ENCODE assay signal across 20 cellular contexts in genomic region chr9:101326501-101326900, GRCh38. TPM values are rescaled to one million over a fixed set of nuclear protein-coding genes. Genes with fewer than 3 reads are reported as not detected.
A peak's percentile ranks its signal among the peaks of the same experiment; 100 is the strongest.
DNase-seq lines count a peak whose midpoint lies in the region; ATAC-seq, FAIRE-seq and TF ChIP-seq lines count a peak whose summit lies in the region.
"Had no signal": no experiment of that assay in that cellular context is flagged by ENCODE, and none has a peak within 500 bp of the region (broad histone marks: within the 10 kb centered on the region; RNA-seq: fewer than 3 reads in every experiment).

No MANE protein-coding gene starts in this region.

- peak in 1 of 2 experiments; percentile 73 for DNase-seq in A549 (ENCODE audit: low read depth in 1 of 2, low spot score in 1 of 2)
- peak; percentile 67 for DNase-seq in NCI-H1092 (lab: John Stamatoyannopoulos, UW)
- peak; percentile 6 for DNase-seq in NCI-H510A (lab: John Stamatoyannopoulos, UW)
- DNase-seq in epithelial cell of prostate (ENCODE audit: low read depth, low spot score), result peak; percentile 51
- no peak for DNase-seq in erythroblast (lab: John Stamatoyannopoulos, UW)
- DNase-seq in posterior cingulate gyrus, result no peak
- DNase-seq in GM19240 (ENCODE audit: insufficient read length, low spot score), result no peak
- no peak for DNase-seq in RWPE1 (ENCODE audit: low spot score)
- DNase-seq: activated CD4-positive, CD25-positive, alpha-beta regulatory T cell treated with anti-CD3 and anti-CD28 coated beads, Interleukin-2, amount 50 U/mL, for 72 hours; activated T-cell treated with anti-CD3 and anti-CD28 coated beads for 4 hours; caudate nucleus; gastrocnemius medialis; H7; immature natural killer cell; KBM-7; NCI-H2227 treated with DMSO at 0.1 percent for 48 hours; nucleus accumbens; stimulated activated naive CD8-positive, alpha-beta T cell treated with anti-CD3 and anti-CD28 coated beads, Interleukin-15, amount 100 ng/mL, for 72 hours; T-helper 1 cell had no signal

- ATAC-seq in A549, result peak; percentile 59 to 63; a peak in 5 of 6 replicates
- ATAC-seq: gastrocnemius medialis; stimulated activated naive CD8-positive, alpha-beta T cell treated with anti-CD3 and anti-CD28 coated beads, Interleukin-15, amount 100 ng/mL, for 72 hours had no signal

- intact Hi-C loops in posterior cingulate gyrus (cut with DNase I), result no loop called here

- peak; percentile 85; a peak in 4 of 5 replicates for TF ChIP-seq EP300 in A549 (IDR thresholded peaks at IDR 0.05)

- no peaks in the 10 kb centered on the region for H3K9me3 ChIP-seq in A549
- H3K9me3 ChIP-seq: gastrocnemius medialis had no signal

- POLR2A ChIA-PET in A549 (lab: Yijun Ruan, JAX) (interaction anchor here (0.7 to 1.7 kb wide), 3 partner anchors 40 to 81 kb away, joined by 3 to 7 read pairs (median 7); partner anchors contain the start of genes MRPL50 and ZNF189), RWPE1 (lab: Yijun Ruan, JAX; ENCODE audit: low non-redundant PET) (no interaction called here)

- 25% methylated on average over 1 of the region's 1 CpG for WGBS in A549 (ENCODE audit: missing lambda C conversion rate)

- peak in 1 of 2 experiments; percentile 49; a peak in 2 of 5 replicates for TF ChIP-seq RAD21 in A549 (conservative IDR thresholded peaks at IDR 0.05 in 1 of 2, IDR thresholded peaks at IDR 0.05 in 1 of 2)

- FAIRE-seq in A549 (lab: Jason Lieb, UNC), result peak; percentile 92

- peaks cover 51% of the 10 kb centered on the region for H3K4me1 ChIP-seq in A549
- H3K4me1 ChIP-seq: gastrocnemius medialis had no signal

- CTCF ChIA-PET in A549 (lab: Yijun Ruan, JAX) (interaction anchor here (1.0 to 7.4 kb wide), 4 partner anchors 11 to 725 kb away, joined by 3 to 39 read pairs (median 17); no protein-coding TSS in a partner anchor), RWPE1 (lab: Yijun Ruan, JAX) (interaction anchor here (0.6 to 2.6 kb wide), 2 partner anchors 15 to 629 kb away, joined by 3 to 11 read pairs; no protein-coding TSS in a partner anchor)

- TF ChIP-seq POLR2A in A549 (IDR thresholded peaks at IDR 0.05; ENCODE audit: low read length) (no peak), erythroblast (IDR thresholded peaks at IDR 0.05; ENCODE audit: low read length) (no peak)

- TF ChIP-seq CTCF in A549 (IDR thresholded peaks at IDR 0.05), result no peak
- no peak for TF ChIP-seq CTCF in RWPE1 (conservative IDR thresholded peaks at IDR 0.05; ENCODE audit: low read depth)

- peak overlapping the region; percentile 92 for H3K27ac ChIP-seq in A549
- H3K27ac ChIP-seq in epithelial cell of prostate, result no peak overlapping the region
- H3K27ac ChIP-seq in RWPE1, result no peak overlapping the region
- H3K27ac ChIP-seq: gastrocnemius medialis, skin epidermis had no signal

- H3K4me2 ChIP-seq in A549, result peak overlapping the region; percentile 59

- 0 out of 3 replicates have a peak overlapping the region, but pooled peaks have one; percentile 5 for H3K4me3 ChIP-seq in A549
- H3K4me3 ChIP-seq: gastrocnemius medialis, skin epidermis had no signal

TF ChIP-seq in A549, 52 proteins besides CTCF, POLR2A, EP300 and RAD21:
- TF ChIP-seq PHF8 (IDR thresholded peaks at IDR 0.05; ENCODE audit: borderline replicate concordance, low read depth) (no peak), NFE2L2 (conservative IDR thresholded peaks at IDR 0.05; ENCODE audit: low read length) (no peak), MYC (IDR thresholded peaks at IDR 0.05; ENCODE audit: borderline replicate concordance, low read length) (no peak), RNF2 (IDR thresholded peaks at IDR 0.05; ENCODE audit: borderline replicate concordance, low read depth) (no peak), FOXS1 (CRISPR knock-in tag; IDR thresholded peaks at IDR 0.05) (no peak), JUNB (IDR thresholded peaks at IDR 0.05) (peak; percentile 91), ZC3H11A (IDR thresholded peaks at IDR 0.05) (no peak), HEYL (CRISPR knock-in tag; IDR thresholded peaks at IDR 0.05) (no peak), MAZ (IDR thresholded peaks at IDR 0.05; ENCODE audit: borderline replicate concordance, low read depth, low read length) (no peak), FOSL2 (IDR thresholded peaks at IDR 0.05) (peak; percentile 76), FOSL2 (CRISPR knock-in tag; IDR thresholded peaks at IDR 0.05) (peak; percentile 68), HOXB5 (CRISPR knock-in tag; IDR thresholded peaks at IDR 0.05) (no peak), MAX (IDR thresholded peaks at IDR 0.05) (no peak), TP53 (CRISPR knock-in tag; IDR thresholded peaks at IDR 0.05) (no peak), ATOH8 (CRISPR knock-in tag; IDR thresholded peaks at IDR 0.05; ENCODE audit: low read depth) (no peak), ZSCAN20 (CRISPR knock-in tag; IDR thresholded peaks at IDR 0.05) (no peak), CEBPB (IDR thresholded peaks at IDR 0.05) (peak in 1 of 2 experiments; percentile 51; a peak in 2 of 4 replicates), CHD2 (IDR thresholded peaks at IDR 0.05; ENCODE audit: low read length, partially characterized antibody) (no peak), JUN (IDR thresholded peaks at IDR 0.05) (peak; percentile 71 to 89; a peak in 3 of 5 replicates), SMC3 (IDR thresholded peaks at IDR 0.05) (peak; percentile 51), MAFK (IDR thresholded peaks at IDR 0.05; ENCODE audit: partially characterized antibody) (no peak), EHF (CRISPR knock-in tag; IDR thresholded peaks at IDR 0.05) (0 out of 2 replicates have a peak, but pooled peaks have one; percentile 7), GATA3 (IDR thresholded peaks at IDR 0.05; ENCODE audit: borderline replicate concordance) (peak; percentile 73)
- TF ChIP-seq, protein P1, sequence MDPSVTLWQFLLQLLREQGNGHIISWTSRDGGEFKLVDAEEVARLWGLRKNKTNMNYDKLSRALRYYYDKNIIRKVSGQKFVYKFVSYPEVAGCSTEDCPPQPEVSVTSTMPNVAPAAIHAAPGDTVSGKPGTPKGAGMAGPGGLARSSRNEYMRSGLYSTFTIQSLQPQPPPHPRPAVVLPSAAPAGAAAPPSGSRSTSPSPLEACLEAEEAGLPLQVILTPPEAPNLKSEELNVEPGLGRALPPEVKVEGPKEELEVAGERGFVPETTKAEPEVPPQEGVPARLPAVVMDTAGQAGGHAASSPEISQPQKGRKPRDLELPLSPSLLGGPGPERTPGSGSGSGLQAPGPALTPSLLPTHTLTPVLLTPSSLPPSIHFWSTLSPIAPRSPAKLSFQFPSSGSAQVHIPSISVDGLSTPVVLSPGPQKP (IDR thresholded peaks at IDR 0.05; ENCODE audit: low read depth, low read length), result no peak
- TF ChIP-seq, protein P2, sequence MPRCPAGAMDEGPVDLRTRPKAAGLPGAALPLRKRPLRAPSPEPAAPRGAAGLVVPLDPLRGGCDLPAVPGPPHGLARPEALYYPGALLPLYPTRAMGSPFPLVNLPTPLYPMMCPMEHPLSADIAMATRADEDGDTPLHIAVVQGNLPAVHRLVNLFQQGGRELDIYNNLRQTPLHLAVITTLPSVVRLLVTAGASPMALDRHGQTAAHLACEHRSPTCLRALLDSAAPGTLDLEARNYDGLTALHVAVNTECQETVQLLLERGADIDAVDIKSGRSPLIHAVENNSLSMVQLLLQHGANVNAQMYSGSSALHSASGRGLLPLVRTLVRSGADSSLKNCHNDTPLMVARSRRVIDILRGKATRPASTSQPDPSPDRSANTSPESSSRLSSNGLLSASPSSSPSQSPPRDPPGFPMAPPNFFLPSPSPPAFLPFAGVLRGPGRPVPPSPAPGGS (IDR thresholded peaks at IDR 0.05), result peak; percentile 90; the same call in 2 of the 3 replicates

RNA-seq across cellular contexts. Expression of gene BAAT, which starts 58.3 kb away (rescaled TPM):
- 9.1 TPM in 2 replicates for polyA plus RNA-seq in A549 (2011; rRNA removed)
- 1.9 and 2.3 TPM in 2 replicates for polyA plus RNA-seq in A549 (2012; cell fraction: cytosol; rRNA removed)
- 2.2 and 4.3 TPM in 2 replicates for polyA plus RNA-seq in A549 (2012; cell fraction: nucleus; rRNA removed)
- polyA plus RNA-seq in A549 (2017; fragmentation: RNase III; extraction: RNeasy Plus Mini Kit Qiagen cat#74134 plus additional on column Dnase treatment), result 10.1 to 13.6 TPM (median 10.9 TPM) in 3 replicates
- 6.2 and 6.7 TPM in 2 replicates for polyA minus RNA-seq in A549 (2011; rRNA and poly(A)+ RNA removed)
- polyA plus RNA-seq: immature natural killer cell had no signal

Comparison
In these comparisons a context has a peak if more than half of its experiments do, and no peak if none do; other contexts are left out.
1. DNase-seq: peak in NCI-H1092 (single experiment), NCI-H510A (single experiment) and epithelial cell of prostate (single experiment); none in erythroblast (0 of 2), posterior cingulate gyrus (0 of 10), GM19240 (single experiment) and RWPE1 (single experiment).
2. H3K27ac ChIP-seq: peak in A549 (2 of 2); none in epithelial cell of prostate (single experiment) and RWPE1 (single experiment).